1 cellular context compared by ENCODE assay signal in the genomic region with DNA sequence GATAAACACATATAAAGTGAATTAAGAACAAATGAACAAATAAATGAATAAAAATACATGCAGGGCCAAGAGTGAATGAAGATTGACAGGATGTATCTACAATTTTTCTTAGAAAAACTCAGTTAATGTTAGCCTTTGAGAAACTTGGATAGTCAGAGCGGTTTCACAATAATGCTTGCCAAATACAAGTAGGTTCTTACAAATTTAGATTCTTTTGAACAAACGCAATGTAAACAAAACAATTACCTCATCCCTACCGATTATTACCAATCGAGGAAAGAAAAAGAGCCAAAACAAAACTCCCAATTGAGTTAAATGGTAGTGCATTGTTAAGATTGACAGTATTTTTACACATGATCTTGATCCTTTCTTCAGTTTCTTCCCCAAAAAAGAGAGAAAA.
TF ChIP-seq lines count a peak whose summit lies in the region.

No MANE protein-coding gene starts in this region.

TF ChIP-seq in GM23338, 12 proteins besides CTCF, POLR2A, EP300 and RAD21 (continued from another document):
- TF ChIP-seq, protein P1, sequence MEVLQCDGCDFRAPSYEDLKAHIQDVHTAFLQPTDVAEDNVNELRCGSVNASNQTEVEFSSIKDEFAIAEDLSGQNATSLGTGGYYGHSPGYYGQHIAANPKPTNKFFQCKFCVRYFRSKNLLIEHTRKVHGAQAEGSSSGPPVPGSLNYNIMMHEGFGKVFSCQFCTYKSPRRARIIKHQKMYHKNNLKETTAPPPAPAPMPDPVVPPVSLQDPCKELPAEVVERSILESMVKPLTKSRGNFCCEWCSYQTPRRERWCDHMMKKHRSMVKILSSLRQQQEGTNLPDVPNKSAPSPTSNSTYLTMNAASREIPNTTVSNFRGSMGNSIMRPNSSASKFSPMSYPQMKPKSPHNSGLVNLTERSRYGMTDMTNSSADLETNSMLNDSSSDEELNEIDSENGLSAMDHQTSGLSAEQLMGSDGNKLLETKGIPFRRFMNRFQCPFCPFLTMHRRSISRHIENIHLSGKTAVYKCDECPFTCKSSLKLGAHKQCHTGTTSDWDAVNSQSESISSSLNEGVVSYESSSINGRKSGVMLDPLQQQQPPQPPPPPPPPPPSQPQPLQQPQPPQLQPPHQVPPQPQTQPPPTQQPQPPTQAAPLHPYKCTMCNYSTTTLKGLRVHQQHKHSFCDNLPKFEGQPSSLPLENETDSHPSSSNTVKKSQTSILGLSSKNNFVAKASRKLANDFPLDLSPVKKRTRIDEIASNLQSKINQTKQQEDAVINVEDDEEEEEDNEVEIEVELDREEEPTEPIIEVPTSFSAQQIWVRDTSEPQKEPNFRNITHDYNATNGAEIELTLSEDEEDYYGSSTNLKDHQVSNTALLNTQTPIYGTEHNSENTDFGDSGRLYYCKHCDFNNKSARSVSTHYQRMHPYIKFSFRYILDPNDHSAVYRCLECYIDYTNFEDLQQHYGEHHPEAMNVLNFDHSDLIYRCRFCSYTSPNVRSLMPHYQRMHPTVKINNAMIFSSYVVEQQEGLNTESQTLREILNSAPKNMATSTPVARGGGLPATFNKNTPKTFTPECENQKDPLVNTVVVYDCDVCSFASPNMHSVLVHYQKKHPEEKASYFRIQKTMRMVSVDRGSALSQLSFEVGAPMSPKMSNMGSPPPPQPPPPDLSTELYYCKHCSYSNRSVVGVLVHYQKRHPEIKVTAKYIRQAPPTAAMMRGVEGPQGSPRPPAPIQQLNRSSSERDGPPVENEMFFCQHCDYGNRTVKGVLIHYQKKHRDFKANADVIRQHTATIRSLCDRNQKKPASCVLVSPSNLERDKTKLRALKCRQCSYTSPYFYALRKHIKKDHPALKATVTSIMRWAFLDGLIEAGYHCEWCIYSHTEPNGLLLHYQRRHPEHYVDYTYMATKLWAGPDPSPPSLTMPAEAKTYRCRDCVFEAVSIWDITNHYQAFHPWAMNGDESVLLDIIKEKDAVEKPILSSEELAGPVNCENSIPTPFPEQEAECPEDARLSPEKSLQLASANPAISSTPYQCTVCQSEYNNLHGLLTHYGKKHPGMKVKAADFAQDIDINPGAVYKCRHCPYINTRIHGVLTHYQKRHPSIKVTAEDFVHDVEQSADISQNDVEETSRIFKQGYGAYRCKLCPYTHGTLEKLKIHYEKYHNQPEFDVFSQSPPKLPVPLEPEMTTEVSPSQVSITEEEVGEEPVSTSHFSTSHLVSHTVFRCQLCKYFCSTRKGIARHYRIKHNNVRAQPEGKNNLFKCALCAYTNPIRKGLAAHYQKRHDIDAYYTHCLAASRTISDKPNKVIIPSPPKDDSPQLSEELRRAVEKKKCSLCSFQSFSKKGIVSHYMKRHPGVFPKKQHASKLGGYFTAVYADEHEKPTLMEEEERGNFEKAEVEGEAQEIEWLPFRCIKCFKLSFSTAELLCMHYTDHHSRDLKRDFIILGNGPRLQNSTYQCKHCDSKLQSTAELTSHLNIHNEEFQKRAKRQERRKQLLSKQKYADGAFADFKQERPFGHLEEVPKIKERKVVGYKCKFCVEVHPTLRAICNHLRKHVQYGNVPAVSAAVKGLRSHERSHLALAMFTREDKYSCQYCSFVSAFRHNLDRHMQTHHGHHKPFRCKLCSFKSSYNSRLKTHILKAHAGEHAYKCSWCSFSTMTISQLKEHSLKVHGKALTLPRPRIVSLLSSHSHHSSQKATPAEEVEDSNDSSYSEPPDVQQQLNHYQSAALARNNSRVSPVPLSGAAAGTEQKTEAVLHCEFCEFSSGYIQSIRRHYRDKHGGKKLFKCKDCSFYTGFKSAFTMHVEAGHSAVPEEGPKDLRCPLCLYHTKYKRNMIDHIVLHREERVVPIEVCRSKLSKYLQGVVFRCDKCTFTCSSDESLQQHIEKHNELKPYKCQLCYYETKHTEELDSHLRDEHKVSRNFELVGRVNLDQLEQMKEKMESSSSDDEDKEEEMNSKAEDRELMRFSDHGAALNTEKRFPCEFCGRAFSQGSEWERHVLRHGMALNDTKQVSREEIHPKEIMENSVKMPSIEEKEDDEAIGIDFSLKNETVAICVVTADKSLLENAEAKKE (CRISPR knock-in tag; IDR thresholded peaks at IDR 0.05) = no peak
- TF ChIP-seq ZNF331 (CRISPR knock-in tag; IDR thresholded peaks at IDR 0.05; ENCODE audit: low read depth) = no peak
- TF ChIP-seq CREB1 (CRISPR knock-in tag; IDR thresholded peaks at IDR 0.05; ENCODE audit: low read depth) = no peak
- no peak for TF ChIP-seq POLR2AphosphoS5 (IDR thresholded peaks at IDR 0.05; ENCODE audit: low read depth)
- no peak for TF ChIP-seq EZH2phosphoT487 (IDR thresholded peaks at IDR 0.05; ENCODE audit: unreplicated experiment)
